ENCODE assay signal across 25 cellular contexts in the genomic region with DNA sequence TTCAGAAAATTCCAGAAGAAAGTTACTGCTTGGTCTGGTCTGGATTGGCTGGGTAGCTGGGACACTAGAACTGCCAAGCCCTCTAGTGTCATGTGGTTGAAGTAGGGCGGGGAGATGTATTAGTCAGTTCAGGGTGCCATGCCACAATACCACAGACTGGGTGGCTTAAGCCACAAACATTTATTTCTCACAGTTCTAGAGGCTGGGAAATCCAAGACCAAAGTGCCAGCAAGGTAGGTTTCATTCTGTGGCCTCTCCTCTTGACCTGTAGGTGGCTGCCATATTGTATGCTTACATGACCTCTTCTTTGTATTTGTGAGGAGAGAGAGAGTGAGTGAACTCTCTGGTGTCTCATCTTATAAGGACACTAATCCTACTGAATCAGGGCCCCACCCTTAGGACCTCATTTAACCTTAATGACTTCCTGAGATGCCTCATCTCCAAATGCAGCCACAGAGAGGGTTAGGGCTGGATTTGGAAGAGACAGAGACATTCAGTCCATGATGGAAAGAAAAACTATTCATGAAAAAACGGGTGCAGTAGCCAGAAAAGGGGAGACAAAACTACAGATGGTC. TPM values are rescaled to one million over a fixed set of nuclear protein-coding genes. Genes with fewer than 3 reads are reported as not detected.
DNase-seq lines count a peak whose midpoint lies in the region; ATAC-seq, FAIRE-seq and TF ChIP-seq lines count a peak whose summit lies in the region.
"Had no signal": no experiment of that assay in that cellular context is flagged by ENCODE, and none has a peak within 500 bp of the region (broad histone marks: within the 10 kb centered on the region; RNA-seq: fewer than 3 reads in every experiment).

No MANE protein-coding gene starts in this region.

- H3K27ac ChIP-seq in astrocyte (ENCODE audit: low read depth, low read length), result no peak overlapping the region
- H3K27ac ChIP-seq: body of pancreas, Peyer's patch, SJSA1, transverse colon, WERI-Rb-1 had no signal

- peaks cover 12% of the 10 kb centered on the region for H3K4me1 Mint-ChIP-seq in astrocyte (ENCODE audit: low read depth, unreplicated experiment)
- H3K4me1 Mint-ChIP-seq: memory B cell had no signal

- peaks cover 4% of the 10 kb centered on the region for H3K27me3 Mint-ChIP-seq in astrocyte (ENCODE audit: low read depth, unreplicated experiment)

- H3K9ac ChIP-seq in astrocyte (ENCODE audit: low read length), result no peak overlapping the region

- no peaks in the 10 kb centered on the region for H3K79me2 ChIP-seq in astrocyte (ENCODE audit: insufficient read depth, low read length)

- H3K27me3 ChIP-seq in astrocyte (ENCODE audit: insufficient read depth, low read length), result no peaks in the 10 kb centered on the region
- H3K27me3 ChIP-seq: body of pancreas, esophagus squamous epithelium, Peyer's patch, SJSA1, transverse colon had no signal

- no peak for ATAC-seq in GM19328 (IDR thresholded peaks at IDR 0.05; ENCODE audit: unreplicated experiment)
- ATAC-seq: body of pancreas had no signal

- no peaks in the 10 kb centered on the region for H3K9me3 ChIP-seq in astrocyte (ENCODE audit: insufficient read depth, low read depth, low read length)
- H3K9me3 ChIP-seq: body of pancreas, esophagus squamous epithelium, Peyer's patch, SJSA1, transverse colon had no signal

- no peak for FAIRE-seq in astrocyte (lab: Jason Lieb, UNC)

- H3K36me3 Mint-ChIP-seq in astrocyte (ENCODE audit: low read depth, unreplicated experiment), result peaks cover 1% of the 10 kb centered on the region
- H3K36me3 Mint-ChIP-seq: activated naive CD8-positive, alpha-beta T cell treated with anti-CD3 and anti-CD28 coated beads, Interleukin-2, amount 10 ng/mL, durations not matched to agents 7 days and 5 days; memory B cell had no signal

- no peak overlapping the region for H3K27ac Mint-ChIP-seq in astrocyte (ENCODE audit: unreplicated experiment)
- H3K27ac Mint-ChIP-seq: activated naive CD8-positive, alpha-beta T cell treated with anti-CD3 and anti-CD28 coated beads, Interleukin-2, amount 10 ng/mL, durations not matched to agents 7 days and 5 days; memory B cell; T-helper 1 cell treated with Interleukin-12 subunit alpha and Interleukin-12 subunit beta and Interleukin-4 antibody, amounts not matched to agents 30 μg/mL and 1 μg/mL, for 36 hours had no signal

- H3K9me3 Mint-ChIP-seq in astrocyte (ENCODE audit: unreplicated experiment), result peaks cover 3% of the 10 kb centered on the region

- DNase-seq in ELR (ENCODE audit: low read depth), result peak; percentile 51
- peak; percentile 44 for DNase-seq in LoVo (ENCODE audit: low spot score)
- peak; percentile 12 for DNase-seq in astrocyte (ENCODE audit: low read depth)
- peak; percentile 56 for DNase-seq in kidney tubule cell (ENCODE audit: low spot score)
- DNase-seq in NCI-H1092 treated with DMSO at 0.1 percent for 48 hours (lab: John Stamatoyannopoulos, UW), result no peak
- no peak for DNase-seq in C1 segment of cervical spinal cord (lab: John Stamatoyannopoulos, UW)
- DNase-seq: activated naive CD8-positive, alpha-beta T cell treated with anti-CD3 and anti-CD28 coated beads, Interleukin-2, amount 10 ng/mL, durations not matched to agents 7 days and 5 days; AML-193; body of pancreas; CD8-positive, alpha-beta memory T cell; effector CD4-positive, alpha-beta T cell; esophagus squamous epithelium; Kasumi-1; NCI-H1105 treated with DMSO at 0.1 percent for 48 hours; NCI-H2081; NCI-H446 treated with DMSO at 0.1 percent for 48 hours; occipital lobe; Peyer's patch; stimulated activated CD4-positive, alpha-beta T cell treated with anti-CD3 and anti-CD28 coated beads, Interleukin-4, amount 100 ng/mL, for 4 hours; transverse colon; WERI-Rb-1 had no signal

- H3K4me1 ChIP-seq in astrocyte (ENCODE audit: insufficient read depth, low read length), result peaks cover 4% of the 10 kb centered on the region
- H3K4me1 ChIP-seq: Peyer's patch had no signal

- no peak overlapping the region for H3K4me3 Mint-ChIP-seq in astrocyte (ENCODE audit: unreplicated experiment)
- H3K4me3 Mint-ChIP-seq: activated naive CD8-positive, alpha-beta T cell treated with anti-CD3 and anti-CD28 coated beads, Interleukin-2, amount 10 ng/mL, durations not matched to agents 7 days and 5 days; memory B cell; T-helper 1 cell treated with Interleukin-12 subunit alpha and Interleukin-12 subunit beta and Interleukin-4 antibody, amounts not matched to agents 30 μg/mL and 1 μg/mL, for 36 hours had no signal

- no peaks in the 10 kb centered on the region for H3K36me3 ChIP-seq in astrocyte (ENCODE audit: insufficient read depth, low read length)
- H3K36me3 ChIP-seq: esophagus squamous epithelium, Peyer's patch, SJSA1, transverse colon, WERI-Rb-1 had no signal

- H2AFZ ChIP-seq in astrocyte (ENCODE audit: low read depth, low read length), result no peak overlapping the region

- H3K4me2 ChIP-seq in astrocyte (ENCODE audit: low read length), result no peak overlapping the region

- no peak for TF ChIP-seq CTCF in astrocyte (IDR thresholded peaks at IDR 0.05; ENCODE audit: insufficient read depth, low read depth, low read length)

- H3K4me3 ChIP-seq in astrocyte (ENCODE audit: insufficient read depth, low read depth, low read length), result no peak overlapping the region
- H3K4me3 ChIP-seq: body of pancreas, esophagus squamous epithelium, Peyer's patch, SJSA1, transverse colon had no signal

- no peaks in the 10 kb centered on the region for H4K20me1 ChIP-seq in astrocyte (ENCODE audit: insufficient read depth, low read length)

RNA-seq across cellular contexts. Expression of a gene that starts 18.1 kb away (rescaled TPM):
- total RNA-seq in astrocyte, result 13.5 and 16.2 TPM in 2 replicates

Comparison
In these comparisons a context has a peak if more than half of its experiments do, and no peak if none do; other contexts are left out.
1. DNase-seq: peak in ELR (single experiment), LoVo (single experiment), astrocyte (single experiment) and kidney tubule cell (single experiment); none in NCI-H1092 treated with DMSO at 0.1 percent for 48 hours (single experiment) and C1 segment of cervical spinal cord (0 of 14).